In the genomic region with DNA sequence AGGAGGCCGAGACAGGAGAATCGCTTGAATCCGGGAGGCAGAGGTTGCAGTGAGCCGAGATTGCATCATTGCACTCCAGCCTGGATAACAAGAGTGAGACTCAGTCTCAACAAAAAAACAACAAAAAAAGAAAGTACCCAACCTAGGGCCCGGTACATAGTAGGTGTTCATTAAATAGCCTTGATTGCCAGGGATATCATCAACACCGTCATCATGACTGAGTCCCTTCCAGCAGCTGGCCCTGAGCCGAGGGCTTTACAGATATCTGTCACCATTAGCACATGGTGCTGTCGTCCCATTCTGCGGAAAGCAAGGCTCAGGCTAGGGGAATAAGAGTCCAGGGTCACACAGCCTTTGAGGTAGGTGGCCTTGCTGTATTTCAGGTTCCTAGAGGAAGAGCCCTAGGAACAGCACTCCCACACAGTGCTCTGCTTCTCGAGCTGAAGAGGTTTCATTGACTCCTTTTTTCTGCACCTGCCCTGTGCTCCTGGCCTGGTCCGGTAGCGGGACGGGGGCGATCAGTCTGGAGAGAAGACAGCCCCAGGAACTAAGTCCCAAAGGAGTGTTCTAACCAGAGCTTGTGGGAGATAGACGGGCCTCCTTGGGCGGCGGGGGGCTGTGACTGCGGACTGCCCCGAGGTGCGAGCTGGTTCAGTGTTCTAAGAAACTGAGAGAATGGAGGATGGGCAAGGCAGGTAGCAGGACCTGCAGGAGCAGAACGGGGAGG, we compare ENCODE assay signal across 10 cellular contexts. TPM values are rescaled to one million over a fixed set of nuclear protein-coding genes. Genes with fewer than 3 reads are reported as not detected.
DNase-seq lines count a peak whose midpoint lies in the region; ATAC-seq and TF ChIP-seq lines count a peak whose summit lies in the region.
"Had no signal": no experiment of that assay in that cellular context is flagged by ENCODE, and none has a peak within 500 bp of the region (broad histone marks: within the 10 kb centered on the region; RNA-seq: fewer than 3 reads in every experiment).

No MANE protein-coding gene starts in this region.

- no peak for DNase-seq in activated T-cell treated with anti-CD3 and anti-CD28 coated beads, Interleukin-2, amount 50 U/mL, for 72 hours
- DNase-seq in activated T-cell treated with anti-CD3 and anti-CD28 coated beads, Interleukin-2, amount 50 U/mL, for 48 hours = no peak
- DNase-seq in body of pancreas = peak in 2 of 4 donors; percentile 57 to 65
- DNase-seq in transverse colon = no peak
- DNase-seq in hippocampal formation (lab: John Stamatoyannopoulos, UW) = no peak
- DNase-seq in activated CD4-positive, CD25-positive, alpha-beta regulatory T cell (lab: John Stamatoyannopoulos, UW) = no peak
- DNase-seq: COR-L47, NCI-H2107 had no signal

- peaks cover 30% of the 10 kb centered on the region for H3K4me1 Mint-ChIP-seq in activated T-cell treated with anti-CD3 and anti-CD28 coated beads, Interleukin-2, amount 50 U/mL, for 72 hours (ENCODE audit: low read depth)

- H3K36me3 ChIP-seq in body of pancreas (replicated peaks in 1 of 2; ENCODE audit: insufficient read depth in 1 of 2, low read depth in 2 of 2) (no peaks in the 10 kb centered on the region), mesodermal cell (ENCODE audit: control insufficient read depth, insufficient read depth, low read length) (no peaks in the 10 kb centered on the region), transverse colon (no peaks in the 10 kb centered on the region)

- intact Hi-C loops in body of pancreas (cut with DNase I) (no loop called here), transverse colon (cut with DNase I; ENCODE audit: low total_unique reads) (no loop called here)

- no peak for TF ChIP-seq POLR2A in body of pancreas (IDR thresholded peaks at IDR 0.05)
- TF ChIP-seq POLR2A in transverse colon (IDR thresholded peaks at IDR 0.05) = no peak

- 33 to 46% methylated on average over 21 of the region's 21 CpGs for WGBS in body of pancreas, 2 donors
- WGBS in mesodermal cell (ENCODE audit: insufficient coverage in 2 of 2), 2 experiments = 38 to 63% methylated on average over 9 to 20 of the region's 21 CpGs
- WGBS in transverse colon (ENCODE audit: low coverage in 1 of 2), 2 donors = 72 to 80% methylated on average over 7 to 21 of the region's 21 CpGs

- H3K36me3 Mint-ChIP-seq in activated T-cell treated with anti-CD3 and anti-CD28 coated beads, Interleukin-2, amount 50 U/mL, for 72 hours (ENCODE audit: insufficient read depth in 2 of 2) = no peaks in the 10 kb centered on the region

- peak overlapping the region; percentile 91 to 97 (median 95) for H3K27ac ChIP-seq in body of pancreas
- peak overlapping the region; percentile 99 for H3K27ac ChIP-seq in mesodermal cell (ENCODE audit: low read depth, low read length, severe bottlenecking)
- H3K27ac ChIP-seq in transverse colon = peak overlapping the region; percentile 80 to 84 (median 81)

- no peaks in the 10 kb centered on the region for H3K9me3 Mint-ChIP-seq in activated T-cell treated with anti-CD3 and anti-CD28 coated beads, Interleukin-2, amount 50 U/mL, for 72 hours

- TF ChIP-seq EP300 in transverse colon (IDR thresholded peaks at IDR 0.05; ENCODE audit: low read depth) = no peak

- no peaks in the 10 kb centered on the region for H3K27me3 ChIP-seq in body of pancreas
- peaks cover 22% of the 10 kb centered on the region for H3K27me3 ChIP-seq in transverse colon

- peak overlapping the region; percentile 56 to 78 for H3K4me3 Mint-ChIP-seq in activated T-cell treated with anti-CD3 and anti-CD28 coated beads, Interleukin-2, amount 50 U/mL, for 72 hours

- no peak for TF ChIP-seq CTCF in body of pancreas (IDR thresholded peaks at IDR 0.05)
- no peak for TF ChIP-seq CTCF in transverse colon (IDR thresholded peaks at IDR 0.05)

- H3K4me3 ChIP-seq in body of pancreas (no peak overlapping the region), mesodermal cell (ENCODE audit: extremely low read depth, insufficient read depth, low read length, poor library complexity, severe bottlenecking) (no peak overlapping the region), transverse colon (peak overlapping the region in 2 of 4 donors; percentile 40 to 46)

- no peak overlapping the region for H3K27ac Mint-ChIP-seq in activated T-cell treated with anti-CD3 and anti-CD28 coated beads, Interleukin-2, amount 50 U/mL, for 72 hours

- no peak for ATAC-seq in activated T-cell treated with anti-CD3 and anti-CD28 coated beads, Interleukin-2, amount 50 U/mL, for 72 hours (replicated peaks in 1 of 2)
- ATAC-seq in body of pancreas (peak; percentile 1), HG02623 (IDR thresholded peaks at IDR 0.05; ENCODE audit: unreplicated experiment) (no peak)

- H3K9me3 ChIP-seq in body of pancreas (no peaks in the 10 kb centered on the region), mesodermal cell (ENCODE audit: control insufficient read depth, low read length) (no peaks in the 10 kb centered on the region), transverse colon (no peaks in the 10 kb centered on the region)

- H3K4me1 ChIP-seq in body of pancreas (peaks cover 58% of the 10 kb centered on the region), mesodermal cell (ENCODE audit: control insufficient read depth, insufficient read depth, low read length, poor library complexity, severe bottlenecking) (peaks cover 70% of the 10 kb centered on the region), transverse colon (peaks cover 25 to 36% (median 27%) of the 10 kb centered on the region in 4 donors)

- in situ Hi-C loops in transverse colon (cut with MboI; ENCODE audit: low pct_ligation_motif_present in 1 of 4, low pct_unique_long_range_greater_than_20kb in 1 of 4, low sequenced_read_pairs in 3 of 4) = loop anchor here in 2 of 4 donors (10.0 kb wide), 2 partner anchors 52 to 62 kb away; a partner anchor contains a TSS

- H3K27me3 Mint-ChIP-seq in activated T-cell treated with anti-CD3 and anti-CD28 coated beads, Interleukin-2, amount 50 U/mL, for 72 hours (ENCODE audit: low read depth) = peaks cover 7% of the 10 kb centered on the region

RNA-seq across cellular contexts. Expression of a gene that starts 48.2 kb away (rescaled TPM):
- 1 to 10 TPM; 1.2 to 1.9 TPM for total RNA-seq in activated T-cell treated with anti-CD3 and anti-CD28 coated beads, Interleukin-2, amount 50 U/mL, for 72 hours
- total RNA-seq in body of pancreas (10 to 100 TPM; 86.6 to 87.7 TPM), transverse colon (10 to 100 TPM; 26.5 to 50.7 (median 36.2) TPM)
- 118 TPM for polyA plus RNA-seq in mesodermal cell (2013, experiment 1 of 2)
- 93.8 TPM for polyA plus RNA-seq in mesodermal cell (2013, experiment 2 of 2)

Comparison
In these comparisons a context has a peak if more than half of its experiments do, and no peak if none do; other contexts are left out.
1. RNA of a gene that starts 48.2 kb away (total RNA-seq): 86.6 to 87.7 TPM in body of pancreas and 26.5 to 50.7 TPM in transverse colon; 1.2 to 1.9 TPM in activated T-cell treated with anti-CD3 and anti-CD28 coated beads, Interleukin-2, amount 50 U/mL, for 72 hours; every median in the first group is over 4 times any median in the second.
2. Peak in every context shown above with its lines, with median percentiles within 50 percentile points of each other: H3K27ac ChIP-seq.